8 cellular contexts compared by ENCODE assay signal in genomic region chr6:46170357-46171289, GRCh38. TPM values are rescaled to one million over a fixed set of nuclear protein-coding genes. Genes with fewer than 3 reads are reported as not detected.
DNase-seq lines count a peak whose midpoint lies in the region; ATAC-seq and TF ChIP-seq lines count a peak whose summit lies in the region.

A gene with protein sequence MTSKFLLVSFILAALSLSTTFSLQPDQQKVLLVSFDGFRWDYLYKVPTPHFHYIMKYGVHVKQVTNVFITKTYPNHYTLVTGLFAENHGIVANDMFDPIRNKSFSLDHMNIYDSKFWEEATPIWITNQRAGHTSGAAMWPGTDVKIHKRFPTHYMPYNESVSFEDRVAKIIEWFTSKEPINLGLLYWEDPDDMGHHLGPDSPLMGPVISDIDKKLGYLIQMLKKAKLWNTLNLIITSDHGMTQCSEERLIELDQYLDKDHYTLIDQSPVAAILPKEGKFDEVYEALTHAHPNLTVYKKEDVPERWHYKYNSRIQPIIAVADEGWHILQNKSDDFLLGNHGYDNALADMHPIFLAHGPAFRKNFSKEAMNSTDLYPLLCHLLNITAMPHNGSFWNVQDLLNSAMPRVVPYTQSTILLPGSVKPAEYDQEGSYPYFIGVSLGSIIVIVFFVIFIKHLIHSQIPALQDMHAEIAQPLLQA (minus strand): TSS chr6:46170980. CDS start chr6:46168262, 2,718 bp downstream.

- H3K4me1 Mint-ChIP-seq in CD4-positive, alpha-beta T cell (ENCODE audit: low read depth): peaks cover 27% of the 10 kb centered on the region
- H3K4me1 Mint-ChIP-seq in osteocyte (ENCODE audit: unreplicated experiment): peaks cover 8% of the 10 kb centered on the region

- no TSS peak for BruUV-seq in Panc1 (replicated peaks; lab: Mats Ljungman, UMichigan)

- no peak within 1 kb of the TSS for H3K27ac ChIP-seq in CD4-positive, alpha-beta T cell (ENCODE audit: low read depth, low read length)
- H3K27ac ChIP-seq in Panc1 (ENCODE audit: low read length): no peak within 1 kb of the TSS
- peak within 1 kb of the TSS; percentile 46 to 60 for H3K27ac ChIP-seq in testis

- H3K36me3 ChIP-seq in Panc1 (ENCODE audit: control insufficient read depth, insufficient read depth, low read length): no peaks in the 10 kb centered on the region; the same call in 1 of the 2 replicates
- H3K36me3 ChIP-seq in testis (ENCODE audit: low read depth, missing control alignments): no peaks in the 10 kb centered on the region

- peak; percentile 96 for ATAC-seq in CD4-positive, alpha-beta T cell (ENCODE audit: poor library complexity)
- ATAC-seq in GM19452 (IDR thresholded peaks at IDR 0.05; ENCODE audit: unreplicated experiment) (peak; percentile 78), HG03571 (IDR thresholded peaks at IDR 0.05; ENCODE audit: unreplicated experiment) (peak; percentile 87), Panc1 (peak; percentile 56)

- H3K27me3 Mint-ChIP-seq in CD4-positive, alpha-beta T cell: peaks cover 35% of the 10 kb centered on the region
- peaks cover 59% of the 10 kb centered on the region for H3K27me3 Mint-ChIP-seq in osteocyte (ENCODE audit: unreplicated experiment)

- intact Hi-C loops in CD4-positive, alpha-beta T cell (cut with DNase I, micrococcal nuclease): loop anchor here in 1 of 2 experiments (5.0 kb wide), 1 partner anchor 482 kb away; the partner anchor contains the start of genes CYP39A1 and SLC25A27
- intact Hi-C loops in Panc1 (cut with micrococcal nuclease; ENCODE audit: unreplicated experiment) (no loop called here), cardiac septum (cut with DNase I) (no loop called here), testis (cut with DNase I; ENCODE audit: low total_unique reads) (no loop called here)

- in situ Hi-C loops in Panc1 (cut with HindIII; ENCODE audit: low pct_unique_long_range_greater_than_20kb, low sequenced_read_pairs): no loop called here

- peak; percentile 32 to 63 (median 44) for DNase-seq in CD4-positive, alpha-beta T cell
- DNase-seq in Panc1 (ENCODE audit: low read depth, low spot score) (no peak), cardiac septum (ENCODE audit: low spot score) (peak; percentile 90), osteocyte (ENCODE audit: extremely low spot score, unreplicated experiment) (no peak), testis (peak; percentile 97)
- DNase-seq in activated naive CD4-positive, alpha-beta T cell treated with anti-CD3 and anti-CD28 coated beads, Interleukin-2, amount 50 U/mL, for 16 hours: peak; percentile 59

- no peaks in the 10 kb centered on the region for H3K36me3 Mint-ChIP-seq in CD4-positive, alpha-beta T cell (ENCODE audit: low read depth)
- H3K36me3 Mint-ChIP-seq in osteocyte (ENCODE audit: unreplicated experiment): no peaks in the 10 kb centered on the region

- POLR2A ChIA-PET in CD4-positive, alpha-beta T cell (lab: Charles Lee): interaction anchor here (0.9 to 2.9 kb wide), 2 partner anchors 41 to 45 kb away, joined by 3 to 18 read pairs; partner anchors contain the start of gene ENPP4
- POLR2A ChIA-PET in Panc1 (lab: Charles Lee): no interaction called here

- TF ChIP-seq POLR2A in testis (IDR thresholded peaks at IDR 0.05): peak; percentile 61

- H3K9me3 ChIP-seq in CD4-positive, alpha-beta T cell (ENCODE audit: control insufficient read depth, low read length): no peaks in the 10 kb centered on the region
- no peaks in the 10 kb centered on the region for H3K9me3 ChIP-seq in Panc1 (ENCODE audit: control insufficient read depth, insufficient read depth, low read depth, low read length)
- no peaks in the 10 kb centered on the region for H3K9me3 ChIP-seq in testis

- H3K4me1 ChIP-seq in Panc1 (ENCODE audit: control insufficient read depth, insufficient read depth, low read length) (no peaks in the 10 kb centered on the region; the same call in 1 of the 2 replicates), testis (peaks cover 17% of the 10 kb centered on the region)

- 0 to 1% methylated on average over 5 to 42 of the region's 49 CpGs for WGBS in testis, 2 donors

- peak within 1 kb of the TSS; percentile 25 to 46 for H3K4me3 ChIP-seq in Panc1 (ENCODE audit: low read depth in 2 of 2, low read length in 2 of 2)
- peak within 1 kb of the TSS; percentile 55 to 86 for H3K4me3 ChIP-seq in testis

- no peak for TF ChIP-seq CTCF in CD4-positive, alpha-beta T cell (IDR thresholded peaks at IDR 0.05)
- TF ChIP-seq CTCF in Panc1 (IDR thresholded peaks at IDR 0.05): no peak
- no peak for TF ChIP-seq CTCF in osteocyte (IDR thresholded peaks at IDR 0.05)
- no peak for TF ChIP-seq CTCF in testis (IDR thresholded peaks at IDR 0.05)

- peak within 1 kb of the TSS; percentile 77 for H3K4me3 Mint-ChIP-seq in CD4-positive, alpha-beta T cell
- H3K4me3 Mint-ChIP-seq in osteocyte (ENCODE audit: unreplicated experiment): peak within 1 kb of the TSS; percentile 66

- H3K27ac Mint-ChIP-seq in CD4-positive, alpha-beta T cell: no peak within 1 kb of the TSS
- H3K27ac Mint-ChIP-seq in osteocyte (ENCODE audit: unreplicated experiment): no peak within 1 kb of the TSS

- H3K9me3 Mint-ChIP-seq in CD4-positive, alpha-beta T cell: no peaks in the 10 kb centered on the region
- H3K9me3 Mint-ChIP-seq in osteocyte (ENCODE audit: unreplicated experiment): no peaks in the 10 kb centered on the region

- CTCF ChIA-PET in CD4-positive, alpha-beta T cell (lab: Charles Lee): no interaction called here
- CTCF ChIA-PET in Panc1 (lab: Charles Lee): no interaction called here

- peaks cover 19% of the 10 kb centered on the region for H3K27me3 ChIP-seq in CD4-positive, alpha-beta T cell (ENCODE audit: control insufficient read depth, insufficient read depth, low read length)
- H3K27me3 ChIP-seq in Panc1 (ENCODE audit: control insufficient read depth, insufficient read depth, low read length) (peaks cover 17% of the 10 kb centered on the region), testis (no peaks in the 10 kb centered on the region)

RNA-seq across cellular contexts. Expression of the gene that starts here (rescaled TPM):
- total RNA-seq in CD4-positive, alpha-beta T cell: under 1 TPM; 0.11 to 0.19 TPM
- not detected for total RNA-seq in Panc1 (2021; ENCODE audit: unreplicated experiment)
- not detected for polyA plus RNA-seq in Panc1 (2012; ENCODE audit: insufficient read length)
- total RNA-seq in cardiac septum: 2.9 TPM
- total RNA-seq in osteocyte: not detected in 2 replicates
- 100 to 1,000 TPM; 114 to 122 TPM for total RNA-seq in testis
- 72.4 TPM for polyA plus RNA-seq in testis (ENCODE audit: insufficient read depth, low read depth, low replicate concordance)

Comparison
In these comparisons a context has a peak if more than half of its experiments do, and no peak if none do; other contexts are left out.
1. RNA of the gene that starts here (total RNA-seq): 114 to 122 TPM in testis; 2.9 TPM in cardiac septum (single experiment), 0.11 to 0.19 TPM in CD4-positive, alpha-beta T cell, not detected in osteocyte and not detected in Panc1 (single experiment); every median in the first group is over 10 times any median in the second.
2. Peak in DNase-seq and ATAC-seq in CD4-positive, alpha-beta T cell; RNA of the gene not detected or under 1 TPM.
3. Peak in ATAC-seq and H3K4me3 ChIP-seq in Panc1; RNA of the gene not detected or under 1 TPM.
4. DNase-seq: peak in activated naive CD4-positive, alpha-beta T cell treated with anti-CD3 and anti-CD28 coated beads, Interleukin-2, amount 50 U/mL, for 16 hours (single experiment), cardiac septum (single experiment) and testis (single experiment); none in Panc1 (single experiment) and osteocyte (single experiment).
5. H3K27ac ChIP-seq: peak in testis (2 of 2); none in CD4-positive, alpha-beta T cell (single experiment) and Panc1 (single experiment).
6. Peak in every context shown above with its lines, with median percentiles within 50 percentile points of each other: ATAC-seq.